ENCODE assay signal across 9 cellular contexts in the genomic region with DNA sequence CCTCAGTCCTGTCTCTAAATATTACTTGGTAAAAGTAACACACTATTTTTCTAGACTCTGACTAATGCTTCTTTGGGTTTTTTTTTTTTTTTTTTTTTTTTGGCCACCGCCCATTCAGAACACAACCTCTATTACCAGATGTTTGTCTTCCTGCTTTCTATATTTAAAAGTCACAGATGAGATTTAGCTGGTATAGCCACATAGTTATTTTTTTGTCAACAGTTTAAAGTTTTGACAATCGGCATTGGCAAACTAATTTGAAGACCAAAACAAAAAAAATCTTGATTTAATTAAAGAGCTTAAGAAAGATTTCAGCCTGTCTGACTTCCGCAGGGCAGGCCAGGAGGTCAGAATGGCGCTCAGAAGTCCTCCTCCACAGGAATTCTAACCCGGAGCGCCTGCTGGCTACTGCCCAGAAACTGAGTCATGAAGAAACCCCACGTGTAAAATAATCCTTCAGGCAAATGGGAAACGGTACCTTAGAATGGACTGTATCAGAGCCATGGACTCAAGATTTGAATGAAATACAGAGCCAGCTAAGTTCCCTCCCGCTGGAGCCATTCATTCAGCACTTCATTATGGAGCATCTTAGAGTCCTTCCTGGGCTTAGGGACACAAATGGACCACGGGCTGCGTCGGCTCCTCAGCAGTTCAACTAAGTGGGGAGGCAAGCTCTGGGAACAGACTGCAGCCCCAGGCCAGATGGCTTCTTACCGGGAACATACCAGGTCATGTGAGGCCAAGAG. TPM values are rescaled to one million over a fixed set of nuclear protein-coding genes. Genes with fewer than 3 reads are reported as not detected.
DNase-seq lines count a peak whose midpoint lies in the region; ATAC-seq, FAIRE-seq and TF ChIP-seq lines count a peak whose summit lies in the region.
"Had no signal": no experiment of that assay in that cellular context is flagged by ENCODE, and none has a peak within 500 bp of the region (broad histone marks: within the 10 kb centered on the region; RNA-seq: fewer than 3 reads in every experiment).

No MANE protein-coding gene starts in this region.

- H3K27ac ChIP-seq in GM12878 (ENCODE audit: control insufficient read depth, insufficient read depth) (no peak overlapping the region), stomach (peak overlapping the region; percentile 73 to 87 (median 86))

- BruUV-seq in GM12878 (replicated peaks; lab: Mats Ljungman, UMichigan), result no TSS peak

- no peak overlapping the region for H3K9ac ChIP-seq in GM12878 (ENCODE audit: control insufficient read depth, insufficient read depth, low read length)

- SMC1A ChIA-PET in GM12878 (lab: Charles Lee; ENCODE audit: uncharacterized antibody, unreplicated experiment), result interaction anchor here (0.5 kb wide), 1 partner anchor 120 kb away, joined by 3 read pairs; no protein-coding TSS in a partner anchor

- TF ChIP-seq CTCF in GM12878 (IDR thresholded peaks at IDR 0.05 in 2 of 3, conservative IDR thresholded peaks at IDR 0.05 in 1 of 3; ENCODE audit: control insufficient read depth in 2 of 3, extremely low read depth in 1 of 3, insufficient read depth in 1 of 3, low read depth in 3 of 3, low read length in 3 of 3) (no peak), stomach (IDR thresholded peaks at IDR 0.05) (no peak)

- H3K4me2 ChIP-seq in GM12878 (ENCODE audit: control insufficient read depth, insufficient read depth), result no peak overlapping the region

- TF ChIP-seq EP300 in GM12878 (IDR thresholded peaks at IDR 0.05; ENCODE audit: borderline replicate concordance in 1 of 2, control insufficient read depth in 1 of 2, low read depth in 2 of 2, low read length in 2 of 2) (no peak), stomach (IDR thresholded peaks at IDR 0.05) (peak; percentile 71)

- no peaks in the 10 kb centered on the region for H3K36me3 ChIP-seq in GM12878 (ENCODE audit: control insufficient read depth in 2 of 2, insufficient read depth in 2 of 2, low read length in 1 of 2)
- no peaks in the 10 kb centered on the region for H3K36me3 ChIP-seq in stomach

- in situ Hi-C loops in GM12878 (cut with MboI), result no loop called here

- no peaks in the 10 kb centered on the region for H3K79me2 ChIP-seq in GM12878 (ENCODE audit: control insufficient read depth, insufficient read depth, low read length)

- ATAC-seq in GM12878, result no peak
- ATAC-seq in activated CD4-positive, CD25-positive, alpha-beta regulatory T cell treated with anti-CD3 and anti-CD28 coated beads, Interleukin-2, amount 50 U/mL, for 24 hours, result no peak
- ATAC-seq in HG03460 (IDR thresholded peaks at IDR 0.05; ENCODE audit: unreplicated experiment), result no peak

- POLR2A ChIA-PET in GM12878 (lab: Charles Lee), result interaction anchor here (0.6 kb wide), 1 partner anchor 676 kb away, joined by 4 read pairs; no protein-coding TSS in a partner anchor

- no peak overlapping the region; the same call in 1 of the 2 replicates for H2AFZ ChIP-seq in GM12878 (ENCODE audit: control insufficient read depth, low read depth, low read length)

- H3K27me3 ChIP-seq in GM12878 (replicated peaks in 1 of 2; ENCODE audit: control insufficient read depth in 2 of 2, insufficient read depth in 2 of 2, low read length in 1 of 2), result no peaks in the 10 kb centered on the region
- H3K27me3 ChIP-seq in stomach, result no peaks in the 10 kb centered on the region

- RAD21 ChIA-PET in GM12878 (lab: Charles Lee; ENCODE audit: unreplicated experiment), result no interaction called here

- TF ChIP-seq POLR2A in GM12878 (IDR thresholded peaks at IDR 0.05; ENCODE audit: low read depth, low read length), result no peak
- no peak for TF ChIP-seq POLR2A in stomach (IDR thresholded peaks at IDR 0.05)

- H3K4me1 ChIP-seq in GM12878 (ENCODE audit: control insufficient read depth, insufficient read depth, low read length) (no peaks in the 10 kb centered on the region), stomach (peaks cover 11 to 52% (median 36%) of the 10 kb centered on the region in 4 donors)

- no peaks in the 10 kb centered on the region for H4K20me1 ChIP-seq in GM12878 (ENCODE audit: control insufficient read depth, insufficient read depth)

- TF ChIP-seq RAD21 in GM12878 (IDR thresholded peaks at IDR 0.05; ENCODE audit: insufficient read depth, low read depth, low read length), result no peak

- intact Hi-C loops in GM12878 (cut with micrococcal nuclease; ENCODE audit: unreplicated experiment), result no loop called here
- intact Hi-C loops in stomach (cut with DNase I; ENCODE audit: low total_unique reads), result no loop called here

- CTCF ChIA-PET in GM12878 (lab: Yijun Ruan, JAX), result interaction anchor here (1.1 kb wide), 1 partner anchor 73 kb away, joined by 3 read pairs; no protein-coding TSS in a partner anchor

- no peaks in the 10 kb centered on the region for H3K9me3 ChIP-seq in GM12878 (replicated peaks; ENCODE audit: control insufficient read depth, insufficient read depth, low read length)
- no peaks in the 10 kb centered on the region for H3K9me3 ChIP-seq in stomach

- 61% methylated on average over 13 of the region's 13 CpGs for WGBS in GM12878 (ENCODE audit: insufficient coverage, insufficient replicate concordance, low lambda C conversion rate, missing lambda C conversion rate)
- 29 to 38% (median 35%) methylated on average over 13 of the region's 13 CpGs for WGBS in stomach, 5 donors

- DNase-seq in HK-2 (ENCODE audit: unreplicated experiment) (peak; percentile 74), GM12878 (ENCODE audit: low read depth, low spot score) (no peak), inferior parietal cortex (ENCODE audit: extremely low spot score) (peak; percentile 19), stomach (peak; percentile 82), GM19238 (ENCODE audit: insufficient read length, low spot score) (no peak)
- no peak for DNase-seq in stimulated activated CD4-positive, alpha-beta T cell treated with anti-CD3 and anti-CD28 coated beads, Interleukin-4, amount 100 ng/mL, for 1 hour
- DNase-seq: stimulated activated CD4-positive, alpha-beta T cell treated with anti-CD3 and anti-CD28 coated beads, Interleukin-12 subunit alpha, Interleukin-12 subunit beta, amount 100 ng/mL, for 4 hours had no signal

- FAIRE-seq in GM12878 (lab: Jason Lieb, UNC), result no peak

- H3K4me3 ChIP-seq in GM12878 (no peak overlapping the region), stomach (no peak overlapping the region)

TF ChIP-seq in GM12878, 131 proteins besides CTCF, POLR2A, EP300 and RAD21:
- 0 out of 2 replicates have a peak, but pooled peaks have one; percentile 7 for TF ChIP-seq MEF2A (IDR thresholded peaks at IDR 0.05; ENCODE audit: insufficient read depth, low read depth, low read length)
- no peak for TF ChIP-seq ETV6 (conservative IDR thresholded peaks at IDR 0.05 in 1 of 2, IDR thresholded peaks at IDR 0.05 in 1 of 2; ENCODE audit: borderline replicate concordance in 1 of 2, low read depth in 1 of 2)

RNA-seq across cellular contexts. Expression of a gene that starts 55.6 kb away (rescaled TPM):
- total RNA-seq in GM12878 (2013; cell fraction: nucleolus; rRNA removed), result 0.20 TPM in 1 of 2 replicates, not detected in the other
- 3.6 and 4.7 TPM in 2 replicates for total RNA-seq in GM12878 (2014; rRNA removed)
- total RNA-seq in GM12878 (2014; rRNA removed; fragmentation: Illumina TruSeq; extraction: Trizol), result 4.5 TPM in 2 replicates
- total RNA-seq in GM12878 (2021), result 2.9 and 3.0 TPM in 2 replicates
- 1.9 TPM for polyA plus RNA-seq in GM12878 (2011; ENCODE audit: low read depth)
- polyA plus RNA-seq in GM12878 (2011; rRNA removed), result 1.5 and 2.0 TPM in 2 replicates
- polyA plus RNA-seq in GM12878 (2011; cell fraction: cytosol; rRNA removed), result 0.61 and 0.64 TPM in 2 replicates
- 2.8 and 3.4 TPM in 2 replicates for polyA plus RNA-seq in GM12878 (2011; cell fraction: nucleus; rRNA removed)
- 1.7 and 2.6 TPM in 2 replicates for polyA plus RNA-seq in GM12878 (2012)
- 3.2 and 5.5 TPM in 2 replicates for polyA plus RNA-seq in GM12878 (2014; fragmentation: Illumina TruSeq; extraction: Trizol)
- polyA plus RNA-seq in GM12878 (2014; fragmentation: Nextera tagmentation; extraction: Ambion mirVana), result 1 to 10 TPM; 1.2 to 1.8 TPM
- polyA plus RNA-seq in GM12878 (2014; rRNA removed), result 2.4 and 3.2 TPM in 2 replicates
- polyA plus RNA-seq in GM12878 (2016; fragmentation: Nextera tagmentation; extraction: Ambion mirVana), result 1 to 10 TPM; 2.4 to 2.8 TPM
- 1.9 and 2.0 TPM in 2 replicates for polyA minus RNA-seq in GM12878 (2011; rRNA and poly(A)+ RNA removed)
- polyA minus RNA-seq in GM12878 (2011; cell fraction: cytosol; rRNA and poly(A)+ RNA removed), result 0.42 TPM in 1 of 2 replicates, not detected in the other
- 1.6 and 3.3 TPM in 2 replicates for polyA minus RNA-seq in GM12878 (2011; cell fraction: nucleus; rRNA and poly(A)+ RNA removed)
- 10 to 100 TPM in 3 of 5 donors, 1 to 10 TPM in 2; 7.2 to 45.0 (median 13.6) TPM for total RNA-seq in stomach
- 1 to 10 TPM; 2.8 to 5.8 (median 2.9) TPM for polyA plus RNA-seq in stomach

Comparison
In these comparisons a context has a peak if more than half of its experiments do, and no peak if none do; other contexts are left out.
1. DNase-seq: peak in HK-2 (single experiment), inferior parietal cortex (single experiment) and stomach (single experiment); none in GM12878 (single experiment), GM19238 (single experiment) and stimulated activated CD4-positive, alpha-beta T cell treated with anti-CD3 and anti-CD28 coated beads, Interleukin-4, amount 100 ng/mL, for 1 hour (single experiment).